In the genomic region with DNA sequence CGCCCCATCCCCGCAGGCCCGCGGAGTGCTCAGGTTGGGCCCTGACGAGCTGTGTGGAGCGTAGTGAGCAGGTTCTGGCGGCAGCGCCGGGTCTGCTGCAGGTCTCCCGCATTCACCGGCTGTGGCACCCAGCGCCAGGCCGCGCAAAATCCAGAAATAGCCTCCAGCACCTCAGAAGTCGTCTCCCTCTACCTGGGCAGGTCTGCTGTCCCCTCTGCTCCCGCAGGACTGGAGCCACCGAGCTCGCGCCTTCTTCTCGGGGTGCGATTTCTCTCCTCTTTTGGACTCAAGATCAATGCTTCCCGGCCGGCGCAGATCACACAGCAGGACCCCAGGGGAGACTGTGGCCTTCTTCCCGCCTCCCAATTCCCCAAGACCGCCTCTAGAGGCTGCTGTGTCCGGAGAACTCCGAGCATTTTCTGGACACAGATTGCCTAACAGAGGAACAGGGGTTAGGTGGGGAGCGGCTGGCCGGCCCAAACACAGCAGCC, we compare ENCODE assay signal across 13 cellular contexts. TPM values are rescaled to one million over a fixed set of nuclear protein-coding genes. Genes with fewer than 3 reads are reported as not detected.
A peak's percentile ranks its signal among the peaks of the same experiment; 100 is the strongest.
DNase-seq lines count a peak whose midpoint lies in the region; ATAC-seq, FAIRE-seq and TF ChIP-seq lines count a peak whose summit lies in the region.
"Had no signal": no experiment of that assay in that cellular context is flagged by ENCODE, and none has a peak within 500 bp of the region (broad histone marks: within the 10 kb centered on the region; RNA-seq: fewer than 3 reads in every experiment).

No MANE protein-coding gene starts in this region.

- ATAC-seq in T-helper 17 cell (no peak), thoracic aorta (ENCODE audit: insufficient number of reproducible peaks, low FRiP score, low read depth) (no peak)
- ATAC-seq: psoas muscle had no signal

- TF ChIP-seq CTCF in cardiac muscle cell (IDR thresholded peaks at IDR 0.05; ENCODE audit: low read depth, low read length) = peak; percentile 42
- TF ChIP-seq CTCF in right atrium auricular region (IDR thresholded peaks at IDR 0.05) = peak in 1 of 2 donors; percentile 36
- TF ChIP-seq CTCF in thoracic aorta (IDR thresholded peaks at IDR 0.05) = peak; percentile 7

- peaks cover 7% of the 10 kb centered on the region for H3K4me1 ChIP-seq in cardiac muscle cell (ENCODE audit: low read depth)
- peaks cover 0 to 34% of the 10 kb centered on the region in 2 donors for H3K4me1 ChIP-seq in right atrium auricular region
- H3K4me1 ChIP-seq in thoracic aorta (ENCODE audit: control insufficient read depth in 1 of 2, low read depth in 2 of 2) = peaks cover 9 to 18% of the 10 kb centered on the region in 2 donors

- H3K27me3 Mint-ChIP-seq in T-helper 17 cell = peaks cover 94% of the 10 kb centered on the region

- TF ChIP-seq POLR2A in GM12892 (IDR thresholded peaks at IDR 0.05; ENCODE audit: low read depth, low read length) = no peak

- H3K36me3 Mint-ChIP-seq in T-helper 17 cell (ENCODE audit: low read depth) = peaks cover 12% of the 10 kb centered on the region

- H3K9me3 ChIP-seq in cardiac muscle cell (ENCODE audit: low read depth) (no peaks in the 10 kb centered on the region), right atrium auricular region (no peaks in the 10 kb centered on the region), T-helper 17 cell (ENCODE audit: control insufficient read depth, low read length, poor library complexity, severe bottlenecking) (no peaks in the 10 kb centered on the region), thoracic aorta (no peaks in the 10 kb centered on the region)
- H3K9me3 ChIP-seq: psoas muscle had no signal

- H3K4me3 ChIP-seq in cardiac muscle cell (no peak overlapping the region), right atrium auricular region (no peak overlapping the region), thoracic aorta (no peak overlapping the region)

- peak overlapping the region; percentile 33 for H3K4me3 Mint-ChIP-seq in T-helper 17 cell

- H3K36me3 ChIP-seq in cardiac muscle cell = no peaks in the 10 kb centered on the region
- H3K36me3 ChIP-seq in right atrium auricular region = no peaks in the 10 kb centered on the region
- H3K36me3 ChIP-seq in thoracic aorta = no peaks in the 10 kb centered on the region

- H3K27ac ChIP-seq in cardiac muscle cell = no peak overlapping the region
- no peak overlapping the region for H3K27ac ChIP-seq in right atrium auricular region
- H3K27ac ChIP-seq in thoracic aorta = no peak overlapping the region
- H3K27ac ChIP-seq: psoas muscle had no signal

- no peak for FAIRE-seq in GM12892 (lab: Jason Lieb, UNC)
- FAIRE-seq: endometrium had no signal

- no peak overlapping the region for H3K27ac Mint-ChIP-seq in T-helper 17 cell

- peaks cover 100% of the 10 kb centered on the region for H3K27me3 ChIP-seq in cardiac muscle cell
- H3K27me3 ChIP-seq in right atrium auricular region = peaks cover 40 to 62% of the 10 kb centered on the region in 2 donors
- H3K27me3 ChIP-seq in thoracic aorta (replicated peaks; ENCODE audit: insufficient read depth) = peaks cover 34% of the 10 kb centered on the region

- peaks cover 41% of the 10 kb centered on the region for H3K4me1 Mint-ChIP-seq in T-helper 17 cell

- peak; percentile 37 to 59 for DNase-seq in cardiac muscle cell (ENCODE audit: low read depth in 1 of 2, low spot score in 1 of 2)
- no peak for DNase-seq in right atrium auricular region (ENCODE audit: low spot score)
- no peak for DNase-seq in T-helper 17 cell
- peak; percentile 62 for DNase-seq in hepatic stellate cell (ENCODE audit: low spot score)
- no peak for DNase-seq in thoracic aorta (ENCODE audit: low spot score)
- DNase-seq in GM12892 (ENCODE audit: insufficient read length) = no peak
- DNase-seq in AG08396 (ENCODE audit: low spot score) = no peak
- no peak for DNase-seq in NCI-H2029 treated with DMSO at 0.1 percent for 48 hours (lab: John Stamatoyannopoulos, UW)
- DNase-seq: activated effector memory CD4-positive, alpha-beta T cell treated with Interleukin-2 at 50 U/mL for 16 hours; C1 segment of cervical spinal cord; islet precursor cell; psoas muscle had no signal

RNA-seq across cellular contexts. Expression of a gene that starts 8.4 kb away (rescaled TPM):
- total RNA-seq in cardiac muscle cell (2.2 and 2.9 TPM in 2 replicates), right atrium auricular region (not detected), T-helper 17 cell (not detected), thoracic aorta (not detected)
- polyA plus RNA-seq in cardiac muscle cell = 1.9 and 2.3 TPM in 2 replicates
- not detected for polyA plus RNA-seq in GM12892 (2012; ENCODE audit: missing spikeins)
- total RNA-seq: psoas muscle had no signal
- polyA plus RNA-seq: psoas muscle had no signal

Comparison
In these comparisons a context has a peak if more than half of its experiments do, and no peak if none do; other contexts are left out.
1. DNase-seq: peak in cardiac muscle cell (2 of 2) and hepatic stellate cell (single experiment); none in right atrium auricular region (single experiment), T-helper 17 cell (0 of 3), thoracic aorta (single experiment), GM12892 (single experiment), AG08396 (single experiment) and NCI-H2029 treated with DMSO at 0.1 percent for 48 hours (single experiment).